9 cellular contexts compared by ENCODE assay signal in genomic region chr4:64733-65132, GRCh38. TPM values are rescaled to one million over a fixed set of nuclear protein-coding genes. Genes with fewer than 3 reads are reported as not detected.
DNase-seq lines count a peak whose midpoint lies in the region; ATAC-seq, FAIRE-seq and TF ChIP-seq lines count a peak whose summit lies in the region.
"Not testable (repeated sequence)": the region's sequence is repeated elsewhere in the genome, so short reads cannot be mapped to it uniquely, and the experiment has no call there.
"Had no signal": no experiment of that assay in that cellular context is flagged by ENCODE, and none has a peak within 500 bp of the region (broad histone marks: within the 10 kb centered on the region; RNA-seq: fewer than 3 reads in every experiment).

No MANE protein-coding gene starts in this region.

- not testable (repeated sequence) for H3K4me1 Mint-ChIP-seq in activated naive CD8-positive, alpha-beta T cell treated with anti-CD3 and anti-CD28 coated beads, Interleukin-2, amount 50 U/mL, for 24 hours; natural killer cell treated with Interleukin-12 subunit alpha and Interleukin-12 subunit beta and Interleukin-15 and Interleukin-18, amount 100 ng/mL, for 72 hours (ENCODE audit: low read depth in 2 of 2); stimulated activated memory B cell treated with anti-CD40 and anti-IgM and Interleukin-4, amounts not matched to agents 10 μg/mL and 1 μg/mL and 100 μg/mL, for 72 hours

- H3K27me3 Mint-ChIP-seq in activated naive CD8-positive, alpha-beta T cell treated with anti-CD3 and anti-CD28 coated beads, Interleukin-2, amount 50 U/mL, for 24 hours; natural killer cell treated with Interleukin-12 subunit alpha and Interleukin-12 subunit beta and Interleukin-15 and Interleukin-18, amount 100 ng/mL, for 72 hours; stimulated activated memory B cell treated with anti-CD40 and anti-IgM and Interleukin-4, amounts not matched to agents 10 μg/mL and 1 μg/mL and 100 μg/mL, for 72 hours: not testable (repeated sequence)

- not testable (repeated sequence) for H3K4me3 Mint-ChIP-seq in activated naive CD8-positive, alpha-beta T cell treated with anti-CD3 and anti-CD28 coated beads, Interleukin-2, amount 50 U/mL, for 24 hours; natural killer cell treated with Interleukin-12 subunit alpha and Interleukin-12 subunit beta and Interleukin-15 and Interleukin-18, amount 100 ng/mL, for 72 hours; stimulated activated memory B cell treated with anti-CD40 and anti-IgM and Interleukin-4, amounts not matched to agents 10 μg/mL and 1 μg/mL and 100 μg/mL, for 72 hours

- DNase-seq in activated naive CD8-positive, alpha-beta T cell treated with anti-CD3 and anti-CD28 coated beads, Interleukin-2, amount 50 U/mL, for 24 hours; bronchial epithelial cell (ENCODE audit: low read depth); left lobe of liver (ENCODE audit: low spot score); lower lobe of right lung; natural killer cell treated with Interleukin-12 subunit alpha and Interleukin-12 subunit beta and Interleukin-15 and Interleukin-18, amount 100 ng/mL, for 72 hours (ENCODE audit: low spot score); sciatic nerve (ENCODE audit: low spot score); aorta: not testable (repeated sequence)

- H3K36me3 Mint-ChIP-seq in activated naive CD8-positive, alpha-beta T cell treated with anti-CD3 and anti-CD28 coated beads, Interleukin-2, amount 50 U/mL, for 24 hours (ENCODE audit: low read depth): peaks cover 13% of the 10 kb centered on the region
- peaks cover 12% of the 10 kb centered on the region for H3K36me3 Mint-ChIP-seq in natural killer cell treated with Interleukin-12 subunit alpha and Interleukin-12 subunit beta and Interleukin-15 and Interleukin-18, amount 100 ng/mL, for 72 hours
- H3K36me3 Mint-ChIP-seq in stimulated activated memory B cell treated with anti-CD40 and anti-IgM and Interleukin-4, amounts not matched to agents 10 μg/mL and 1 μg/mL and 100 μg/mL, for 72 hours: peaks cover 19% of the 10 kb centered on the region

- H3K27me3 ChIP-seq in bronchial epithelial cell (ENCODE audit: control insufficient read depth, insufficient read depth, low read length); lower lobe of right lung (ENCODE audit: low read depth); aorta (ENCODE audit: control insufficient read depth in 1 of 2, insufficient read depth in 2 of 2, low read length in 1 of 2): not testable (repeated sequence)

- not testable (repeated sequence) for H3K27ac ChIP-seq in lower lobe of right lung; aorta (ENCODE audit: low read depth in 1 of 2, low read length in 2 of 2)

- peaks cover 12% of the 10 kb centered on the region for H3K9me3 Mint-ChIP-seq in activated naive CD8-positive, alpha-beta T cell treated with anti-CD3 and anti-CD28 coated beads, Interleukin-2, amount 50 U/mL, for 24 hours
- not testable (repeated sequence) for H3K9me3 Mint-ChIP-seq in natural killer cell treated with Interleukin-12 subunit alpha and Interleukin-12 subunit beta and Interleukin-15 and Interleukin-18, amount 100 ng/mL, for 72 hours; stimulated activated memory B cell treated with anti-CD40 and anti-IgM and Interleukin-4, amounts not matched to agents 10 μg/mL and 1 μg/mL and 100 μg/mL, for 72 hours

- intact Hi-C loops in lower lobe of right lung (cut with DNase I); sciatic nerve (cut with DNase I); aorta (cut with DNase I): not testable (repeated sequence)

- not testable (repeated sequence) for H3K27ac Mint-ChIP-seq in activated naive CD8-positive, alpha-beta T cell treated with anti-CD3 and anti-CD28 coated beads, Interleukin-2, amount 50 U/mL, for 24 hours; natural killer cell treated with Interleukin-12 subunit alpha and Interleukin-12 subunit beta and Interleukin-15 and Interleukin-18, amount 100 ng/mL, for 72 hours; stimulated activated memory B cell treated with anti-CD40 and anti-IgM and Interleukin-4, amounts not matched to agents 10 μg/mL and 1 μg/mL and 100 μg/mL, for 72 hours

- ATAC-seq in activated naive CD8-positive, alpha-beta T cell treated with anti-CD3 and anti-CD28 coated beads, Interleukin-2, amount 50 U/mL, for 24 hours: peak; percentile 15
- ATAC-seq in left lobe of liver (peak; percentile 10), lower lobe of right lung (peak; percentile 13 to 22), sciatic nerve (peak; percentile 12), aorta (ENCODE audit: low FRiP score) (peak; percentile 34)
- ATAC-seq in natural killer cell treated with Interleukin-12 subunit alpha and Interleukin-12 subunit beta and Interleukin-15 and Interleukin-18, amount 100 ng/mL, for 72 hours: peak; percentile 27 to 58
- peak; percentile 40 for ATAC-seq in stimulated activated memory B cell treated with anti-CD40 and anti-IgM and Interleukin-4, amounts not matched to agents 10 μg/mL and 1 μg/mL and 100 μg/mL, for 72 hours

- H3K4me3 ChIP-seq in bronchial epithelial cell (ENCODE audit: low read depth, low read length); lower lobe of right lung; aorta (ENCODE audit: low read length in 2 of 2): not testable (repeated sequence)

- FAIRE-seq in bronchial epithelial cell (lab: Jason Lieb, UNC): peak; percentile 82

- peaks cover 16% of the 10 kb centered on the region for H3K9me3 ChIP-seq in lower lobe of right lung
- H3K9me3 ChIP-seq in aorta (ENCODE audit: control insufficient read depth, low read length): not testable (repeated sequence)

- not testable (repeated sequence) for H3K36me3 ChIP-seq in bronchial epithelial cell (ENCODE audit: control insufficient read depth, insufficient read depth, low read length); lower lobe of right lung; aorta (ENCODE audit: control insufficient read depth in 1 of 2, insufficient read depth in 2 of 2, low read length in 1 of 2)

- not testable (repeated sequence) for TF ChIP-seq CTCF in bronchial epithelial cell (IDR thresholded peaks at IDR 0.05; ENCODE audit: insufficient read depth, low read length, severe bottlenecking); lower lobe of right lung (IDR thresholded peaks at IDR 0.05)

- not testable (repeated sequence) for H3K4me1 ChIP-seq in lower lobe of right lung; aorta (ENCODE audit: control insufficient read depth in 1 of 2, insufficient read depth in 2 of 2, low read length in 2 of 2)

RNA-seq across cellular contexts. Expression of gene ZNF595, which starts 11.6 kb away (rescaled TPM):
- 6.8 and 8.6 TPM in 2 replicates for total RNA-seq in bronchial epithelial cell
- 5.4 TPM for total RNA-seq in left lobe of liver
- 14.6 TPM for total RNA-seq in lower lobe of right lung
- total RNA-seq in natural killer cell treated with Interleukin-12 subunit alpha and Interleukin-12 subunit beta and Interleukin-15 and Interleukin-18, amount 100 ng/mL, for 72 hours: 10 to 100 TPM; 12.0 to 33.4 TPM
- total RNA-seq in sciatic nerve: 28.1 TPM
- total RNA-seq in aorta: 10 to 100 TPM; 23.7 to 25.4 TPM
- polyA plus RNA-seq in aorta: 1 to 10 TPM; 2.6 to 8.4 TPM

RNA-seq across cellular contexts. Expression of gene ZNF718, which starts 59.6 kb away (rescaled TPM):
- total RNA-seq in bronchial epithelial cell (5.5 and 6.7 TPM in 2 replicates), left lobe of liver (1.6 TPM), lower lobe of right lung (9.8 TPM), sciatic nerve (11.7 TPM), aorta (10 to 100 TPM in 1 of 2 donors, 1 to 10 TPM in 1; 7.3 to 11.8 TPM)
- 10 to 100 TPM; 10.4 to 10.8 TPM for total RNA-seq in natural killer cell treated with Interleukin-12 subunit alpha and Interleukin-12 subunit beta and Interleukin-15 and Interleukin-18, amount 100 ng/mL, for 72 hours
- 1 to 10 TPM in 1 of 2 donors, under 1 TPM in 1; 0.75 to 1.5 TPM for polyA plus RNA-seq in aorta
- total RNA-seq: A172 had no signal
